Comparison of ENCODE assay signal across 16 cellular contexts in the genomic region with DNA sequence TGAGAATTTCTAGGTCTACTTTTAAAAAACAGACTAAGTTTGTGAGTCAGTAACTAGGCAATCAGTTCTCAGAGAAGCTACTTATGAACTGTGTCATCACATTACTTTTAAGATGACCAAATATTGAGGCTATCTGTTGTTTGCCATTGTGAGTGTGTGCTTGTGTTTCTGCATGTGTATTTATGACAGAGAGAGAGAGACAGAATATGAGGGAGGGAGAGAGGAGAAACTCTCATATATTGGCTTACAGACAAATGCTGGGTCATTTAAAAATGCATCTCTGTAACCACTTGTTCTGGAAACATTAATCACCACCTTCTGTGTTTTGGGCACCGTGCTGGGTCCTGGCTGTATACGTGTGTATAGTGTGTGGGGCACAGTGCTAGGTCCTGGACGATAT.
A peak's percentile ranks its signal among the peaks of the same experiment; 100 is the strongest.
DNase-seq lines count a peak whose midpoint lies in the region; ATAC-seq, FAIRE-seq and TF ChIP-seq lines count a peak whose summit lies in the region.
"Had no signal": no experiment of that assay in that cellular context is flagged by ENCODE, and none has a peak within 500 bp of the region (broad histone marks: within the 10 kb centered on the region; RNA-seq: fewer than 3 reads in every experiment).

No MANE protein-coding gene starts in this region.

- H3K4me3 ChIP-seq in A549 (no peak overlapping the region), IMR-90 (ENCODE audit: insufficient read depth, low read depth, low read length) (no peak overlapping the region), bronchial epithelial cell (ENCODE audit: low read depth, low read length) (peak overlapping the region; percentile 61)
- H3K4me3 ChIP-seq in effector memory CD4-positive, alpha-beta T cell (ENCODE audit: insufficient read depth, low read depth, low read length, poor library complexity, severe bottlenecking) = no peak overlapping the region
- H3K4me3 ChIP-seq: body of pancreas had no signal

- H3K36me3 ChIP-seq in IMR-90 (ENCODE audit: control insufficient read depth, insufficient read depth, low read length) (no peaks in the 10 kb centered on the region), bronchial epithelial cell (ENCODE audit: control insufficient read depth, insufficient read depth, low read length) (peaks cover 9% of the 10 kb centered on the region)
- H3K36me3 ChIP-seq in effector memory CD4-positive, alpha-beta T cell (ENCODE audit: control insufficient read depth, insufficient read depth, low read length) = no peaks in the 10 kb centered on the region

- H3K9me1 ChIP-seq in IMR-90 (ENCODE audit: insufficient read depth, low read length) = peaks cover 12% of the 10 kb centered on the region; the same call in 1 of the 2 replicates

- no peak overlapping the region; the same call in 1 of the 2 replicates for H3K18ac ChIP-seq in IMR-90 (ENCODE audit: low read depth, low read length)

- no peak overlapping the region for H3K23ac ChIP-seq in IMR-90 (ENCODE audit: low read depth, low read length)

- peak overlapping the region; percentile 70 for H2AK9ac ChIP-seq in IMR-90 (replicated peaks; ENCODE audit: low read depth, low read length, poor library complexity)

- H3K4me2 ChIP-seq in A549 = no peak overlapping the region
- no peak overlapping the region; the same call in 1 of the 2 replicates for H3K4me2 ChIP-seq in IMR-90 (ENCODE audit: low read depth, low read length)

- BruUV-seq in IMR-90 (replicated peaks; lab: Mats Ljungman, UMichigan) = no TSS peak

- H4K8ac ChIP-seq in IMR-90 (ENCODE audit: low read depth in 2 of 2, low read length in 2 of 2) = peak overlapping the region in 1 of 2 experiments; percentile 22; a peak in 2 of 4 replicates

- H4K5ac ChIP-seq in IMR-90 (ENCODE audit: low read depth, low read length) = no peak overlapping the region

- FAIRE-seq in A549 (lab: Jason Lieb, UNC) = peak; percentile 68
- no peak for FAIRE-seq in bronchial epithelial cell (lab: Jason Lieb, UNC)

- H3K27me3 ChIP-seq in IMR-90 (ENCODE audit: control insufficient read depth, insufficient read depth, low read length) (no peaks in the 10 kb centered on the region), bronchial epithelial cell (ENCODE audit: control insufficient read depth, insufficient read depth, low read length) (no peaks in the 10 kb centered on the region)
- no peaks in the 10 kb centered on the region for H3K27me3 ChIP-seq in effector memory CD4-positive, alpha-beta T cell (replicated peaks; ENCODE audit: control insufficient read depth, insufficient read depth, low read length, poor library complexity, severe bottlenecking)
- H3K27me3 ChIP-seq: body of pancreas had no signal

- no peak for TF ChIP-seq POLR2A in A549 (IDR thresholded peaks at IDR 0.05; ENCODE audit: low read length)
- no peak for TF ChIP-seq POLR2A in IMR-90 (IDR thresholded peaks at IDR 0.05; ENCODE audit: low read depth, low read length)

- 0 out of 3 replicates have a peak, but pooled peaks cover 4% of the 10 kb centered on the region for H3K4me1 ChIP-seq in A549
- peaks cover 15% of the 10 kb centered on the region for H3K4me1 ChIP-seq in IMR-90 (ENCODE audit: control insufficient read depth, insufficient read depth, low read length)
- H3K4me1 ChIP-seq in effector memory CD4-positive, alpha-beta T cell (ENCODE audit: control insufficient read depth, insufficient read depth, low read length, poor library complexity, severe bottlenecking) = no peaks in the 10 kb centered on the region
- H3K4me1 ChIP-seq: body of pancreas had no signal

- H2BK20ac ChIP-seq in IMR-90 (ENCODE audit: low read depth, low read length) = peak overlapping the region; percentile 27; the same call in 1 of the 2 replicates

- H2BK120ac ChIP-seq in IMR-90 (ENCODE audit: low read depth, low read length) = peak overlapping the region; percentile 5; the same call in 1 of the 2 replicates

- in situ Hi-C loops in IMR-90 (cut with MboI; ENCODE audit: low sequenced_read_pairs) = no loop called here

- POLR2A ChIA-PET in A549 (lab: Yijun Ruan, JAX) = no interaction called here
- POLR2A ChIA-PET in IMR-90 (lab: Charles Lee; ENCODE audit: unreplicated experiment) = no interaction called here

- ATAC-seq in A549 (no peak), IMR-90 (ENCODE audit: low read depth) (peak; percentile 72), GM18873 (IDR thresholded peaks at IDR 0.05; ENCODE audit: low FRiP score, unreplicated experiment) (no peak)
- ATAC-seq: body of pancreas had no signal

- H3K14ac ChIP-seq in IMR-90 (replicated peaks; ENCODE audit: low read depth, low read length) = peak overlapping the region; percentile 34; the same call in 1 of the 2 replicates

- TF ChIP-seq EP300 in A549 (IDR thresholded peaks at IDR 0.05) = no peak

- no peak overlapping the region for H3K56ac ChIP-seq in IMR-90 (ENCODE audit: extremely low read depth, insufficient read depth, low read length)

- dilution Hi-C loops in IMR-90 (cut with HindIII; ENCODE audit: low sequenced_read_pairs, unreplicated experiment) = no loop called here

- TF ChIP-seq RAD21 in A549 (conservative IDR thresholded peaks at IDR 0.05 in 1 of 2, IDR thresholded peaks at IDR 0.05 in 1 of 2) = no peak
- TF ChIP-seq RAD21 in IMR-90 (IDR thresholded peaks at IDR 0.05; ENCODE audit: low read length) = 0 out of 2 replicates have a peak, but pooled peaks have one; percentile 6

- no peak overlapping the region for H2AFZ ChIP-seq in IMR-90 (replicated peaks; ENCODE audit: low read length, poor library complexity)

- H2BK5ac ChIP-seq in IMR-90 (ENCODE audit: low read depth, low read length, poor library complexity, severe bottlenecking) = peak overlapping the region; percentile 64

- peak overlapping the region; percentile 74; the same call in 1 of the 2 replicates for H2AK5ac ChIP-seq in IMR-90 (ENCODE audit: low read depth, low read length)

- intact Hi-C loops in IMR-90 (cut with micrococcal nuclease) = no loop called here

- no peaks in the 10 kb centered on the region for H4K20me1 ChIP-seq in IMR-90 (ENCODE audit: insufficient read depth, low read length)

- TF ChIP-seq CTCF in A549 (IDR thresholded peaks at IDR 0.05) (no peak), IMR-90 (conservative IDR thresholded peaks at IDR 0.05; ENCODE audit: low read depth, low read length) (no peak), bronchial epithelial cell (IDR thresholded peaks at IDR 0.05; ENCODE audit: insufficient read depth, low read length, severe bottlenecking) (no peak)

- H3K27ac ChIP-seq in A549 (no peak overlapping the region), IMR-90 (ENCODE audit: insufficient read depth, low read length) (no peak overlapping the region)
- H3K27ac ChIP-seq in effector memory CD4-positive, alpha-beta T cell (ENCODE audit: insufficient read depth, low read length, poor library complexity, severe bottlenecking) = no peak overlapping the region
- H3K27ac ChIP-seq: body of pancreas had no signal

- no peaks in the 10 kb centered on the region for H3K9me3 ChIP-seq in A549
- H3K9me3 ChIP-seq in IMR-90 (ENCODE audit: control insufficient read depth, insufficient read depth, low read length) = 0 out of 2 replicates have a peak, but pooled peaks cover 2% of the 10 kb centered on the region
- H3K9me3 ChIP-seq in effector memory CD4-positive, alpha-beta T cell (ENCODE audit: control insufficient read depth, low read length) = no peaks in the 10 kb centered on the region
- H3K9me3 ChIP-seq: body of pancreas had no signal

- H3K79me1 ChIP-seq in IMR-90 (ENCODE audit: low read depth in 1 of 2, low read length in 2 of 2) = no peaks in the 10 kb centered on the region; a peak in 1 of 4 replicates

- no peak overlapping the region for H4K91ac ChIP-seq in IMR-90 (ENCODE audit: insufficient read depth, low read depth, low read length)

- WGBS in A549 (ENCODE audit: missing lambda C conversion rate) = 85% methylated on average over 3 of the region's 3 CpGs
- no CpG with 5 or more reads among the region's 3 CpGs for WGBS in IMR-90 (ENCODE audit: extremely low coverage in 2 of 2, insufficient read length in 1 of 2), 2 experiments

- H3K4ac ChIP-seq in IMR-90 (ENCODE audit: low read depth, low read length) = peak overlapping the region; percentile 51; the same call in 1 of the 2 replicates

- DNase-seq in A549 (ENCODE audit: low read depth in 1 of 2, low spot score in 1 of 2) (peak in 1 of 2 experiments; percentile 28), IMR-90 (peak; percentile 83), bronchial epithelial cell (ENCODE audit: low read depth) (peak; percentile 61), kidney glomerular epithelial cell (lab: John Stamatoyannopoulos, UW) (peak; percentile 9), SHP77 treated with DMSO at 0.1 percent for 48 hours (lab: John Stamatoyannopoulos, UW) (no peak)
- no peak for DNase-seq in activated naive CD4-positive, alpha-beta T cell treated with Interleukin-2 at 50 U/mL for 16 hours
- no peak for DNase-seq in effector memory CD4-positive, alpha-beta T cell
- DNase-seq: activated B cell treated with CpG ODN at 0.5 μM for 24 hours; body of pancreas; foreskin melanocyte; NCI-H1105; NCI-H2171 treated with DMSO at 0.1 percent for 48 hours; RPMI8226; stimulated activated CD4-positive, alpha-beta T cell treated with anti-CD3 and anti-CD28 coated beads, Interleukin-2, amount 100 ng/mL, for 24 hours; T-helper 1 cell had no signal

- CTCF ChIA-PET in A549 (lab: Yijun Ruan, JAX) = interaction anchor here (1.9 to 2.1 kb wide), 2 partner anchors 13 to 38 kb away, joined by 4 to 5 read pairs; no protein-coding TSS in a partner anchor
- CTCF ChIA-PET in IMR-90 (lab: Yijun Ruan, JAX) = no interaction called here

- peak overlapping the region; percentile 96; the same call in 1 of the 3 replicates for H2BK15ac ChIP-seq in IMR-90 (ENCODE audit: low read depth, low read length)

- H3K9ac ChIP-seq in IMR-90 (ENCODE audit: low read depth, low read length) = no peak overlapping the region

TF ChIP-seq in IMR-90, 13 proteins besides CTCF, POLR2A, EP300 and RAD21:
- TF ChIP-seq CEBPB (IDR thresholded peaks at IDR 0.05; ENCODE audit: low read depth, low read length) (no peak), SMC3 (IDR thresholded peaks at IDR 0.05; ENCODE audit: low read depth, low read length) (peak; percentile 20; the same call in 1 of the 2 replicates)

Comparison
In these comparisons a context has a peak if more than half of its experiments do, and no peak if none do; other contexts are left out.
1. DNase-seq: peak in IMR-90 (single experiment), bronchial epithelial cell (single experiment) and kidney glomerular epithelial cell (single experiment); none in SHP77 treated with DMSO at 0.1 percent for 48 hours (single experiment), activated naive CD4-positive, alpha-beta T cell treated with Interleukin-2 at 50 U/mL for 16 hours (single experiment) and effector memory CD4-positive, alpha-beta T cell (0 of 3).